Comparison of ENCODE assay signal across 24 cellular contexts in the genomic region with DNA sequence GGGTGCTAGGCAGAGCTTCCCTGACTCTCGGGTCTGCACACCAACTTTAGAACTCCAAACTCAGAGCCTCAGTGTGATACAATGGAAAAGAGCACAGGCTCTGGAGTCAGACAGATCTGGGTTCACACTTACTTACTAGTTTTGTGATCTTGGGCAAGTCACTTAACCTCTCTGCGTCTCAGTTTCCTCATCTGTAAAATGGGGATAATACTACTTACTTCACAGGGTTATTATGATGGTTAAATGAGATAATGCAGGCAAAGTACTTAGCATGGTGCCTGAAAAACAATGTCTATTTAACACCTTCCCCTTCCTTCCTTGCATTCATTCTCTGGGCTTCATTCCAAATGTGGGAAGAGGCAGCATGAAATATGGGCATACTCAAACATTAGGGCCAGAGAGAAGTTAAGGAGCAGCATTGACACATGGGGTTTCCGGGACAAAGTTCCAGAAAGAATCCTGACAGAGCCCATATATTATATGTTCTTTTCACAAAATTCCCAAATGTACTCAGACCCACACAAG. TPM values are rescaled to one million over a fixed set of nuclear protein-coding genes. Genes with fewer than 3 reads are reported as not detected.
A peak's percentile ranks its signal among the peaks of the same experiment; 100 is the strongest.
DNase-seq lines count a peak whose midpoint lies in the region; ATAC-seq and TF ChIP-seq lines count a peak whose summit lies in the region.
"Had no signal": no experiment of that assay in that cellular context is flagged by ENCODE, and none has a peak within 500 bp of the region (broad histone marks: within the 10 kb centered on the region; RNA-seq: fewer than 3 reads in every experiment).

No MANE protein-coding gene starts in this region.

- H3K56ac ChIP-seq in IMR-90 (ENCODE audit: extremely low read depth, insufficient read depth, low read length), result no peak overlapping the region

- intact Hi-C loops in IMR-90 (cut with micrococcal nuclease), result no loop called here

- no peaks in the 10 kb centered on the region for H3K4me1 ChIP-seq in IMR-90 (ENCODE audit: control insufficient read depth, insufficient read depth, low read length)
- H3K4me1 ChIP-seq: A549, BE2C had no signal

- H2BK120ac ChIP-seq in IMR-90 (ENCODE audit: low read depth, low read length), result no peak overlapping the region

- no peak overlapping the region for H2BK5ac ChIP-seq in IMR-90 (ENCODE audit: low read depth, low read length, poor library complexity, severe bottlenecking)

- WGBS in IMR-90 (ENCODE audit: extremely low coverage in 2 of 2, insufficient read length in 1 of 2), 2 experiments, result no CpG with 5 or more reads among the region's 3 CpGs

- no peak overlapping the region for H3K18ac ChIP-seq in IMR-90 (ENCODE audit: low read depth, low read length)

- H4K8ac ChIP-seq in IMR-90 (ENCODE audit: low read depth in 2 of 2, low read length in 2 of 2), result no peak overlapping the region

- in situ Hi-C loops in IMR-90 (cut with MboI; ENCODE audit: low sequenced_read_pairs), result no loop called here

- peaks cover 5% of the 10 kb centered on the region for H3K9me3 Mint-ChIP-seq in activated T-helper 17 cell treated with anti-CD3 and anti-CD28 coated beads, Interleukin-2, amount 50 U/mL, for 72 hours

- H3K27me3 ChIP-seq in IMR-90 (ENCODE audit: control insufficient read depth, insufficient read depth, low read length), result no peaks in the 10 kb centered on the region
- H3K27me3 ChIP-seq: BE2C; BLaER1 treated with 17β-estradiol and CSF1 and Interleukin-3, amounts not matched to agents 10 nM and 100 nM had no signal

- 0 out of 2 replicates have a peak, but pooled peaks cover 2% of the 10 kb centered on the region for H3K9me3 ChIP-seq in IMR-90 (ENCODE audit: control insufficient read depth, insufficient read depth, low read length)
- H3K9me3 ChIP-seq: BE2C had no signal

- H2AK9ac ChIP-seq in IMR-90 (replicated peaks; ENCODE audit: low read depth, low read length, poor library complexity), result peak overlapping the region; percentile 62

- H3K36me3 Mint-ChIP-seq in activated T-helper 17 cell treated with anti-CD3 and anti-CD28 coated beads, Interleukin-2, amount 50 U/mL, for 72 hours (ENCODE audit: low read depth), result peaks cover 99% of the 10 kb centered on the region

- H3K27me3 Mint-ChIP-seq in activated T-helper 17 cell treated with anti-CD3 and anti-CD28 coated beads, Interleukin-2, amount 50 U/mL, for 72 hours, result no peaks in the 10 kb centered on the region
- H3K27me3 Mint-ChIP-seq: CD4-positive, alpha-beta T cell; CD8-positive, alpha-beta memory T cell had no signal

- no peak overlapping the region for H4K91ac ChIP-seq in IMR-90 (ENCODE audit: insufficient read depth, low read depth, low read length)

- 0 out of 4 replicates have a peak, but pooled peaks cover 0 to 3% of the 10 kb centered on the region in 2 experiments for H3K79me1 ChIP-seq in IMR-90 (ENCODE audit: low read depth in 1 of 2, low read length in 2 of 2)

- TF ChIP-seq CTCF in IMR-90 (conservative IDR thresholded peaks at IDR 0.05; ENCODE audit: low read depth, low read length), result no peak

- DNase-seq in IMR-90 (no peak), dermis microvascular lymphatic vessel endothelial cell (ENCODE audit: low read depth in 2 of 2) (peak; percentile 45 to 75), lung microvascular endothelial cell (ENCODE audit: low read depth in 2 of 2) (peak; percentile 60 to 77), amygdala (lab: John Stamatoyannopoulos, UW) (no peak)
- DNase-seq in stimulated activated CD4-positive, alpha-beta T cell treated with anti-CD3 and anti-CD28 coated beads, Interleukin-4, amount 100 ng/mL, for 24 hours, result no peak
- DNase-seq: 8988T; ACHN; AML-193; BE2C; CD4-positive, alpha-beta T cell; CD8-positive, alpha-beta memory T cell; DMS 273 treated with DMSO at 0.1 percent for 48 hours; DMS79; EL; GDM1; GOT3; HFFc6 had no signal

- no peak overlapping the region for H3K4me3 ChIP-seq in IMR-90 (ENCODE audit: insufficient read depth, low read depth, low read length)
- H3K4me3 ChIP-seq: A549; BLaER1 treated with 17β-estradiol and CSF1 and Interleukin-3, amounts not matched to agents 10 nM and 100 nM; GM12878; HAP-1 had no signal

- no peak overlapping the region for H3K23ac ChIP-seq in IMR-90 (ENCODE audit: low read depth, low read length)

- no peak overlapping the region for H2BK20ac ChIP-seq in IMR-90 (ENCODE audit: low read depth, low read length)

- H3K27ac Mint-ChIP-seq in activated T-helper 17 cell treated with anti-CD3 and anti-CD28 coated beads, Interleukin-2, amount 50 U/mL, for 72 hours, result peak overlapping the region; percentile 3
- H3K27ac Mint-ChIP-seq: CD4-positive, alpha-beta T cell; HFFc6 had no signal

- dilution Hi-C loops in IMR-90 (cut with HindIII; ENCODE audit: low sequenced_read_pairs, unreplicated experiment), result no loop called here

- H4K5ac ChIP-seq in IMR-90 (ENCODE audit: low read depth, low read length), result no peak overlapping the region

- no peak for TF ChIP-seq POLR2A in IMR-90 (IDR thresholded peaks at IDR 0.05; ENCODE audit: low read depth, low read length)

- no peak overlapping the region for H3K14ac ChIP-seq in IMR-90 (replicated peaks; ENCODE audit: low read depth, low read length)

- POLR2A ChIA-PET in IMR-90 (lab: Charles Lee; ENCODE audit: unreplicated experiment), result no interaction called here

- no peaks in the 10 kb centered on the region for H3K9me1 ChIP-seq in IMR-90 (ENCODE audit: insufficient read depth, low read length)

- no peak overlapping the region for H2BK15ac ChIP-seq in IMR-90 (ENCODE audit: low read depth, low read length)

- ATAC-seq in IMR-90 (ENCODE audit: low read depth) (no peak), GM21723 (IDR thresholded peaks at IDR 0.05; ENCODE audit: unreplicated experiment) (no peak)
- no peak for ATAC-seq in activated T-helper 17 cell treated with anti-CD3 and anti-CD28 coated beads, Interleukin-2, amount 50 U/mL, for 72 hours (replicated peaks)
- ATAC-seq: A549, GM12878 had no signal

- no peak overlapping the region for H3K27ac ChIP-seq in IMR-90 (ENCODE audit: insufficient read depth, low read length)
- H3K27ac ChIP-seq: A549; BLaER1 treated with 17β-estradiol and CSF1 and Interleukin-3, amounts not matched to agents 10 nM and 100 nM had no signal

- H3K4me1 Mint-ChIP-seq in activated T-helper 17 cell treated with anti-CD3 and anti-CD28 coated beads, Interleukin-2, amount 50 U/mL, for 72 hours, result peaks cover 7% of the 10 kb centered on the region
- H3K4me1 Mint-ChIP-seq: CD14-positive monocyte had no signal

- BruUV-seq in IMR-90 (replicated peaks; lab: Mats Ljungman, UMichigan), result no TSS peak

- H2AFZ ChIP-seq in IMR-90 (replicated peaks; ENCODE audit: low read length, poor library complexity), result no peak overlapping the region

- no peaks in the 10 kb centered on the region for H4K20me1 ChIP-seq in IMR-90 (ENCODE audit: insufficient read depth, low read length)
- H4K20me1 ChIP-seq: BLaER1 treated with 17β-estradiol and CSF1 and Interleukin-3, amounts not matched to agents 10 nM and 100 nM had no signal

- CTCF ChIA-PET in IMR-90 (lab: Yijun Ruan, JAX), result no interaction called here

- H3K4ac ChIP-seq in IMR-90 (ENCODE audit: low read depth, low read length), result no peak overlapping the region

- H3K4me2 ChIP-seq in IMR-90 (ENCODE audit: low read depth, low read length), result no peak overlapping the region
- H3K4me2 ChIP-seq: A549; BLaER1 treated with 17β-estradiol and CSF1 and Interleukin-3, amounts not matched to agents 10 nM and 100 nM had no signal

- H3K4me3 Mint-ChIP-seq in activated T-helper 17 cell treated with anti-CD3 and anti-CD28 coated beads, Interleukin-2, amount 50 U/mL, for 72 hours, result no peak overlapping the region
- H3K4me3 Mint-ChIP-seq: CD14-positive monocyte; CD4-positive, alpha-beta T cell; HFFc6 had no signal

- no peak overlapping the region for H3K9ac ChIP-seq in IMR-90 (ENCODE audit: low read depth, low read length)
- H3K9ac ChIP-seq: BLaER1 treated with 17β-estradiol and CSF1 and Interleukin-3, amounts not matched to agents 10 nM and 100 nM had no signal

- H2AK5ac ChIP-seq in IMR-90 (ENCODE audit: low read depth, low read length), result no peak overlapping the region

- TF ChIP-seq RAD21 in IMR-90 (IDR thresholded peaks at IDR 0.05; ENCODE audit: low read length), result no peak

- peaks cover 27% of the 10 kb centered on the region for H3K36me3 ChIP-seq in IMR-90 (ENCODE audit: control insufficient read depth, insufficient read depth, low read length)

TF ChIP-seq in IMR-90, 13 proteins besides CTCF, POLR2A, EP300 and RAD21:
- TF ChIP-seq RFX5 (IDR thresholded peaks at IDR 0.05; ENCODE audit: low read depth, low read length) (no peak), FOS (IDR thresholded peaks at IDR 0.05; ENCODE audit: low read depth, low read length) (no peak), NFE2L2 (IDR thresholded peaks at IDR 0.05; ENCODE audit: low read depth, low read length) (no peak), CEBPB (IDR thresholded peaks at IDR 0.05; ENCODE audit: low read depth, low read length) (no peak)
- TF ChIP-seq, protein P1, sequence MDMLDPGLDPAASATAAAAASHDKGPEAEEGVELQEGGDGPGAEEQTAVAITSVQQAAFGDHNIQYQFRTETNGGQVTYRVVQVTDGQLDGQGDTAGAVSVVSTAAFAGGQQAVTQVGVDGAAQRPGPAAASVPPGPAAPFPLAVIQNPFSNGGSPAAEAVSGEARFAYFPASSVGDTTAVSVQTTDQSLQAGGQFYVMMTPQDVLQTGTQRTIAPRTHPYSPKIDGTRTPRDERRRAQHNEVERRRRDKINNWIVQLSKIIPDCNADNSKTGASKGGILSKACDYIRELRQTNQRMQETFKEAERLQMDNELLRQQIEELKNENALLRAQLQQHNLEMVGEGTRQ (IDR thresholded peaks at IDR 0.05; ENCODE audit: low read depth, low read length), result no peak

RNA-seq across cellular contexts. Expression of a gene that starts 13.3 kb away (rescaled TPM):
- 2.0 and 2.8 TPM in 2 replicates for total RNA-seq in IMR-90 (2012; rRNA removed)
- polyA plus RNA-seq in IMR-90 (2012; rRNA removed), result 1.3 and 1.6 TPM in 2 replicates
- polyA plus RNA-seq in IMR-90 (2012; cell fraction: cytosol; rRNA removed), result 0.29 and 0.40 TPM in 2 replicates
- polyA plus RNA-seq in IMR-90 (2012; cell fraction: nucleus; rRNA removed; ENCODE audit: low replicate concordance), result 0.67 and 4.9 TPM in 2 replicates
- 1 to 10 TPM; 4.7 to 6.5 TPM for total RNA-seq in activated T-helper 17 cell treated with anti-CD3 and anti-CD28 coated beads, Interleukin-2, amount 50 U/mL, for 72 hours
- 1.0 and 1.5 TPM in 2 replicates for total RNA-seq in dermis microvascular lymphatic vessel endothelial cell
- 0.87 and 1.6 TPM in 2 replicates for total RNA-seq in lung microvascular endothelial cell

RNA-seq across cellular contexts. Expression of a gene that starts 38.4 kb away (rescaled TPM):
- total RNA-seq in IMR-90 (2012; rRNA removed), result 16.4 and 17.4 TPM in 2 replicates
- 46.1 and 50.4 TPM in 2 replicates for polyA plus RNA-seq in IMR-90 (2012; rRNA removed)
- polyA plus RNA-seq in IMR-90 (2012; cell fraction: cytosol; rRNA removed), result 52.5 and 55.2 TPM in 2 replicates
- 83.7 and 123 TPM in 2 replicates for polyA plus RNA-seq in IMR-90 (2012; cell fraction: nucleus; rRNA removed; ENCODE audit: low replicate concordance)
- total RNA-seq in activated T-helper 17 cell treated with anti-CD3 and anti-CD28 coated beads, Interleukin-2, amount 50 U/mL, for 72 hours, result 100 to 1,000 TPM in 1 of 2 donors, 10 to 100 TPM in 1; 43.8 to 102 TPM
- total RNA-seq in dermis microvascular lymphatic vessel endothelial cell, result 19.2 and 24.5 TPM in 2 replicates
- total RNA-seq in lung microvascular endothelial cell, result 5.2 and 15.5 TPM in 2 replicates

Comparison
In these comparisons a context has a peak if more than half of its experiments do, and no peak if none do; other contexts are left out.
1. DNase-seq: peak in dermis microvascular lymphatic vessel endothelial cell (2 of 2) and lung microvascular endothelial cell (2 of 2); none in IMR-90 (single experiment), amygdala (0 of 56) and stimulated activated CD4-positive, alpha-beta T cell treated with anti-CD3 and anti-CD28 coated beads, Interleukin-4, amount 100 ng/mL, for 24 hours (single experiment).